Comparison of ENCODE assay signal across 1 cellular context in genomic region chr11:63552921-63553320, GRCh38.
TF ChIP-seq lines count a peak whose summit lies in the region.

No MANE protein-coding gene starts in this region.

TF ChIP-seq in GM12878, 131 proteins besides CTCF, POLR2A, EP300 and RAD21:
- no peak for TF ChIP-seq CREB1 (IDR thresholded peaks at IDR 0.05; ENCODE audit: low read depth)
- TF ChIP-seq E2F4 (IDR thresholded peaks at IDR 0.05; ENCODE audit: low read depth, low read length) = no peak
- TF ChIP-seq ETV6 (conservative IDR thresholded peaks at IDR 0.05 in 1 of 2, IDR thresholded peaks at IDR 0.05 in 1 of 2; ENCODE audit: borderline replicate concordance in 1 of 2, low read depth in 1 of 2) = no peak
- TF ChIP-seq SMAD1 (IDR thresholded peaks at IDR 0.05; ENCODE audit: low read depth, partially characterized antibody) = no peak
- TF ChIP-seq EGR1 (IDR thresholded peaks at IDR 0.05; ENCODE audit: borderline replicate concordance in 1 of 2, low read depth in 2 of 2, low read length in 2 of 2) = no peak
- TF ChIP-seq ZSCAN29 (IDR thresholded peaks at IDR 0.05) = no peak
- no peak for TF ChIP-seq RAD51 (IDR thresholded peaks at IDR 0.05)
- TF ChIP-seq IKZF2 (IDR thresholded peaks at IDR 0.05) = no peak
- TF ChIP-seq MEF2A (IDR thresholded peaks at IDR 0.05; ENCODE audit: insufficient read depth, low read depth, low read length) = no peak
- TF ChIP-seq SMC3 (IDR thresholded peaks at IDR 0.05; ENCODE audit: borderline replicate concordance, low read length) = no peak
- no peak for TF ChIP-seq IKZF1 (conservative IDR thresholded peaks at IDR 0.05)
- TF ChIP-seq IRF5 (IDR thresholded peaks at IDR 0.05; ENCODE audit: borderline replicate concordance) = no peak
- no peak for TF ChIP-seq YBX1 (IDR thresholded peaks at IDR 0.05)
- TF ChIP-seq CEBPZ (IDR thresholded peaks at IDR 0.05; ENCODE audit: low read depth, low read length) = no peak
